20 cellular contexts compared by ENCODE assay signal in the genomic region with DNA sequence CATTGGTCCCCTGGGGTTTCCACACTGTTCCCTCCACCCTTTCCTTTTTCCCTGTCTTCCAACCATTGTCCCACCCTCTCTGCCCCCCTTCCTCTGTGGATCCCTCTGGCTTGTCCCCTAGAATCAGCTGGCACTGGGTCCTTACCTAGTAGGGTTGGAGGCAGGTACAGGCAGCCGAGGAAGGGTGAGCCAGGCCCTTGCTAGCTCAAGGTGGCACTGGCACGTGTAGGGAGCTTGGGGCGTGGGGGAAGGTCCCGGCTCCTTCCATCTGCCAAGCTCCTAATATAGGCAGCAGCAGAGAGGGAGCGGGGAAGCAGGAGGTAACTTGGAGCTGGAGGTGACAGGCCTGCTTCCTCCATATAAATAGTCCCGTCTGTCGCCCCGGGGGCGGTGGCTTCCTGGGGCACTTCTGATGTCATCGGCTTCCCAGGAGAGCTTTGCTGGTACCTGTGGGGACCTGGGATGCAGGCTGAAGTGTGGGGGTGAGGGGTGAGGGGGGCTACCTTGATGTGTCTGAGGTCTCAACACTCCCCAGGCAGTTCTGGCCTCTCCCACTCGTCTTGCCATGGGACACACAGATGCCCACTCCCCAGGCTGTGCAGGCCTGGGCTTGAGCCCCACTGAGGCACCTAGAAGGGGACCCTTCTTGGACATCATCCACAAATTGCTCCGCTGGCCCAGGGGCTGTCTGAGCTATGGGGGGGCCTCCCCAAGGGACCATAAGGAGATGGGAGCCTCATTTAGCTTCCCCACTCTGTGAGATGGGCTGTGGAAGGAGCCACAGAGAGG.
DNase-seq lines count a peak whose midpoint lies in the region; ATAC-seq, FAIRE-seq and TF ChIP-seq lines count a peak whose summit lies in the region.
"Had no signal": no experiment of that assay in that cellular context is flagged by ENCODE, and none has a peak within 500 bp of the region (broad histone marks: within the 10 kb centered on the region; RNA-seq: fewer than 3 reads in every experiment).

No MANE protein-coding gene starts in this region.

- H3K79me2 ChIP-seq in H1 (ENCODE audit: control insufficient read depth in 1 of 2, insufficient read depth in 2 of 2, low read length in 2 of 2), result no peaks in the 10 kb centered on the region
- H3K79me2 ChIP-seq: hepatocyte had no signal

- H2BK20ac ChIP-seq in H1 (ENCODE audit: low read length), result no peak overlapping the region

- H2BK15ac ChIP-seq in H1 (ENCODE audit: low read length), result 0 out of 2 replicates have a peak overlapping the region, but pooled peaks have one; percentile 81

- H3K14ac ChIP-seq in H1 (ENCODE audit: insufficient read length), result no peak overlapping the region

- H3K9me3 ChIP-seq in H1 (ENCODE audit: insufficient read depth in 2 of 2, low read depth in 1 of 2, low read length in 1 of 2) (no peaks in the 10 kb centered on the region), gastroesophageal sphincter (peaks cover 0 to 11% (median 0%) of the 10 kb centered on the region in 3 donors)
- no peaks in the 10 kb centered on the region for H3K9me3 ChIP-seq in naive thymus-derived CD4-positive, alpha-beta T cell (ENCODE audit: control insufficient read depth in 2 of 3, low read length in 3 of 3)
- H3K9me3 ChIP-seq: testis had no signal

- no peak overlapping the region for H3K56ac ChIP-seq in H1 (replicated peaks; ENCODE audit: insufficient read length, low read depth, low read length)

- no peak overlapping the region; the same call in 1 of the 2 replicates for H2AK5ac ChIP-seq in H1 (ENCODE audit: low read depth, low read length)

- H3K36me3 ChIP-seq in H1 (ENCODE audit: control insufficient read depth in 2 of 4, insufficient read depth in 4 of 4, low read length in 3 of 4), result no peaks in the 10 kb centered on the region
- H3K36me3 ChIP-seq in gastroesophageal sphincter, result no peaks in the 10 kb centered on the region
- H3K36me3 ChIP-seq in naive thymus-derived CD4-positive, alpha-beta T cell (ENCODE audit: control insufficient read depth in 2 of 3, insufficient read depth in 3 of 3, low read length in 3 of 3), result no peaks in the 10 kb centered on the region

- H3K4me1 Mint-ChIP-seq in naive thymus-derived CD4-positive, alpha-beta T cell, result peaks cover 0 to 10% (median 0%) of the 10 kb centered on the region in 7 donors
- peaks cover 24% of the 10 kb centered on the region for H3K4me1 Mint-ChIP-seq in WTC11

- no peak for TF ChIP-seq RAD21 in H1 (IDR thresholded peaks at IDR 0.05 in 1 of 2, conservative IDR thresholded peaks at IDR 0.05 in 1 of 2; ENCODE audit: low read depth in 2 of 2, low read length in 2 of 2)

- POLR2A ChIA-PET in H1 (lab: Charles Lee; ENCODE audit: partially characterized antibody), result interaction anchor here (0.7 to 0.8 kb wide), 3 partner anchors 11 to 289 kb away, joined by 3 read pairs; no protein-coding TSS in a partner anchor
- POLR2A ChIA-PET in naive thymus-derived CD4-positive, alpha-beta T cell (lab: Charles Lee), result no interaction called here
- POLR2A ChIA-PET in WTC11 (lab: Charles Lee), result interaction anchor here (0.9 to 1.0 kb wide), 3 partner anchors 29 to 68 kb away, joined by 3 read pairs; no protein-coding TSS in a partner anchor

- H3K27ac ChIP-seq in H1 (ENCODE audit: low read depth, low read length) (no peak overlapping the region), gastroesophageal sphincter (no peak overlapping the region)
- no peak overlapping the region for H3K27ac ChIP-seq in naive thymus-derived CD4-positive, alpha-beta T cell (ENCODE audit: low read depth, low read length)
- H3K27ac ChIP-seq: GM23248, hepatocyte, PC-9, testis had no signal

- H3K79me1 ChIP-seq in H1 (ENCODE audit: low read depth, low read length), result no peaks in the 10 kb centered on the region

- no peak overlapping the region for H2BK120ac ChIP-seq in H1 (replicated peaks; ENCODE audit: low read depth, low read length)

- peak overlapping the region; percentile 75; the same call in 1 of the 2 replicates for H2BK12ac ChIP-seq in H1 (ENCODE audit: low read depth, low read length)

- H3K4me1 ChIP-seq in H1 (replicated peaks in 1 of 4; ENCODE audit: control insufficient read depth in 3 of 4, insufficient read depth in 4 of 4, low read length in 3 of 4), result peaks cover 8 to 12% (median 10%) of the 10 kb centered on the region in 4 experiments
- no peaks in the 10 kb centered on the region for H3K4me1 ChIP-seq in gastroesophageal sphincter
- H3K4me1 ChIP-seq in naive thymus-derived CD4-positive, alpha-beta T cell (ENCODE audit: control insufficient read depth in 2 of 2, insufficient read depth in 2 of 2, low read length in 2 of 2), result no peaks in the 10 kb centered on the region
- H3K4me1 ChIP-seq: testis had no signal

- H3K27me3 Mint-ChIP-seq in naive thymus-derived CD4-positive, alpha-beta T cell, result peaks cover 0 to 7% (median 3%) of the 10 kb centered on the region in 5 donors
- H3K27me3 Mint-ChIP-seq in WTC11 (ENCODE audit: low read depth), result peaks cover 5% of the 10 kb centered on the region
- H3K27me3 Mint-ChIP-seq: activated CD4-positive, alpha-beta T cell treated with anti-CD3 and anti-CD28 coated beads, Interleukin-2, amount 10 ng/mL, durations not matched to agents 24 days and 14 days had no signal

- DNase-seq in activated effector memory CD4-positive, alpha-beta T cell treated with anti-CD3 and anti-CD28 coated beads, Interleukin-2, amount 50 U/mL, for 16 hours, result peak; percentile 50
- DNase-seq in activated effector memory CD4-positive, alpha-beta T cell treated with Interleukin-2 at 50 U/mL for 16 hours, result no peak
- DNase-seq in NCI-H524 (lab: John Stamatoyannopoulos, UW), result peak; percentile 80 to 88
- no peak for DNase-seq in H1 (ENCODE audit: low read depth in 1 of 2, low spot score in 2 of 2)
- no peak for DNase-seq in naive thymus-derived CD4-positive, alpha-beta T cell
- no peak for DNase-seq in NCI-H748 treated with DMSO at 0.1 percent for 48 hours (lab: John Stamatoyannopoulos, UW)
- DNase-seq in WTC11 (ENCODE audit: low spot score), result no peak
- DNase-seq: ACHN; activated CD4-positive, alpha-beta T cell treated with anti-CD3 and anti-CD28 coated beads, Interleukin-2, amount 10 ng/mL, durations not matched to agents 24 days and 14 days; activated naive CD4-positive, alpha-beta T cell; naive thymus-derived CD8-positive, alpha-beta T cell; NCI-H187; PC-9 had no signal

- H3K23me2 ChIP-seq in H1 (ENCODE audit: low read depth, low read length), result peaks cover 3% of the 10 kb centered on the region; the same call in 1 of the 2 replicates

- H3K23ac ChIP-seq in H1 (ENCODE audit: insufficient read length), result no peak overlapping the region

- ATAC-seq in gastroesophageal sphincter (no peak), WTC11 (no peak)
- ATAC-seq in naive thymus-derived CD4-positive, alpha-beta T cell, result no peak
- ATAC-seq: naive thymus-derived CD8-positive, alpha-beta T cell had no signal

- TF ChIP-seq POLR2A in H1 (IDR thresholded peaks at IDR 0.05; ENCODE audit: control extremely low read depth in 1 of 2, low read depth in 2 of 2, low read length in 2 of 2) (no peak), gastroesophageal sphincter (IDR thresholded peaks at IDR 0.05) (no peak)

- no peak overlapping the region for H3K4ac ChIP-seq in H1 (replicated peaks; ENCODE audit: insufficient read length, low read depth, low read length)

- H2AFZ ChIP-seq in H1 (ENCODE audit: low read length), result no peak overlapping the region
- H2AFZ ChIP-seq: GM23248, hepatocyte, PC-9 had no signal

- no peak overlapping the region for H3K9ac ChIP-seq in H1 (replicated peaks in 1 of 4; ENCODE audit: extremely low read depth in 1 of 4, low read depth in 3 of 4, low read length in 3 of 4)
- H3K9ac ChIP-seq: GM23248 had no signal

- 71% methylated on average over 12 of the region's 12 CpGs; no CpG with 5 or more reads in 1 of the 2 experiments for WGBS in H1 (ENCODE audit: extremely low coverage in 1 of 2, insufficient coverage in 1 of 2, insufficient read length in 1 of 2, insufficient replicate concordance in 2 of 2, low coverage in 1 of 2, low lambda C conversion rate in 2 of 2, missing lambda C conversion rate in 1 of 2), 2 experiments
- 59% methylated on average over 5 of the region's 12 CpGs; no CpG with 5 or more reads in 1 of the 2 donors for WGBS in gastroesophageal sphincter (ENCODE audit: low coverage in 1 of 2), 2 donors

- TF ChIP-seq EP300 in H1 (IDR thresholded peaks at IDR 0.05; ENCODE audit: borderline replicate concordance in 1 of 2, low read depth in 2 of 2, low read length in 2 of 2) (no peak), gastroesophageal sphincter (IDR thresholded peaks at IDR 0.05) (no peak)

- H3K4me2 ChIP-seq in H1 (ENCODE audit: insufficient read depth in 1 of 2, low read depth in 2 of 2, low read length in 2 of 2), result no peak overlapping the region
- H3K4me2 ChIP-seq: hepatocyte, PC-9 had no signal

- H4K8ac ChIP-seq in H1 (ENCODE audit: extremely low read depth, insufficient read depth, low read length), result peak overlapping the region; percentile 58; the same call in 1 of the 2 replicates

- H3K18ac ChIP-seq in H1 (ENCODE audit: extremely low read depth, low read length), result no peak overlapping the region; the same call in 1 of the 2 replicates

- no peaks in the 10 kb centered on the region for H3K36me3 Mint-ChIP-seq in naive thymus-derived CD4-positive, alpha-beta T cell
- no peaks in the 10 kb centered on the region for H3K36me3 Mint-ChIP-seq in WTC11
- H3K36me3 Mint-ChIP-seq: CD4-positive, CD25-positive, alpha-beta regulatory T cell; naive thymus-derived CD8-positive, alpha-beta T cell had no signal

- H4K91ac ChIP-seq in H1 (replicated peaks; ENCODE audit: insufficient read length, low read length), result peak overlapping the region; percentile 6

- no peak overlapping the region for H3K4me3 ChIP-seq in H1 (ENCODE audit: extremely low read depth in 1 of 4, insufficient read depth in 2 of 4, low read depth in 3 of 4, low read length in 4 of 4)
- no peak overlapping the region for H3K4me3 ChIP-seq in gastroesophageal sphincter
- no peak overlapping the region for H3K4me3 ChIP-seq in naive thymus-derived CD4-positive, alpha-beta T cell (ENCODE audit: low read length)
- H3K4me3 ChIP-seq: GM23248, hepatocyte, PC-9, testis had no signal

- TF ChIP-seq CTCF in H1 (IDR thresholded peaks at IDR 0.05; ENCODE audit: control extremely low read depth in 1 of 3, insufficient read depth in 1 of 3, low read depth in 1 of 3, low read length in 3 of 3) (no peak), gastroesophageal sphincter (IDR thresholded peaks at IDR 0.05) (no peak), WTC11 (IDR thresholded peaks at IDR 0.05) (no peak)

- H3K9me3 Mint-ChIP-seq in naive thymus-derived CD4-positive, alpha-beta T cell, result no peaks in the 10 kb centered on the region
- H3K9me3 Mint-ChIP-seq in WTC11, result peaks cover under 1% of the 10 kb centered on the region; the same call in 1 of the 2 replicates
- H3K9me3 Mint-ChIP-seq: activated CD4-positive, alpha-beta T cell treated with anti-CD3 and anti-CD28 coated beads, Interleukin-2, amount 10 ng/mL, durations not matched to agents 24 days and 14 days; CD4-positive, CD25-positive, alpha-beta regulatory T cell; central memory CD8-positive, alpha-beta T cell had no signal

- CTCF ChIA-PET in H1 (lab: Charles Lee; ENCODE audit: partially characterized antibody), result interaction anchor here (0.7 to 15.0 kb wide), 63 partner anchors 8 to 231 kb away, joined by 3 to 234 read pairs (median 5); no protein-coding TSS in a partner anchor
- CTCF ChIA-PET in naive thymus-derived CD4-positive, alpha-beta T cell (lab: Charles Lee), result interaction anchor here (0.8 kb wide), 1 partner anchor 10 kb away, joined by 3 read pairs; no protein-coding TSS in a partner anchor
- CTCF ChIA-PET in WTC11 (lab: Charles Lee), result interaction anchor here (0.6 to 6.7 kb wide), 45 partner anchors 9 to 252 kb away, joined by 3 to 68 read pairs (median 5); a partner anchor contains a TSS

- no peak overlapping the region for H4K5ac ChIP-seq in H1 (ENCODE audit: insufficient read length, low read depth, low read length)

- H3K27ac Mint-ChIP-seq in naive thymus-derived CD4-positive, alpha-beta T cell, result no peak overlapping the region
- H3K27ac Mint-ChIP-seq in WTC11, result no peak overlapping the region
- H3K27ac Mint-ChIP-seq: activated CD4-positive, alpha-beta T cell treated with anti-CD3 and anti-CD28 coated beads, Interleukin-2, amount 10 ng/mL, durations not matched to agents 24 days and 14 days; CD4-positive, CD25-positive, alpha-beta regulatory T cell; naive thymus-derived CD8-positive, alpha-beta T cell had no signal

- no peak overlapping the region; the same call in 1 of the 2 replicates for H2BK5ac ChIP-seq in H1 (ENCODE audit: low read depth, low read length)

- intact Hi-C loops in naive thymus-derived CD4-positive, alpha-beta T cell (cut with micrococcal nuclease), result no loop called here

- H3K4me3 Mint-ChIP-seq in naive thymus-derived CD4-positive, alpha-beta T cell, result no peak overlapping the region
- no peak overlapping the region for H3K4me3 Mint-ChIP-seq in WTC11
- H3K4me3 Mint-ChIP-seq: activated CD4-positive, alpha-beta T cell treated with anti-CD3 and anti-CD28 coated beads, Interleukin-2, amount 10 ng/mL, durations not matched to agents 24 days and 14 days; CD4-positive, CD25-positive, alpha-beta regulatory T cell; central memory CD8-positive, alpha-beta T cell; naive thymus-derived CD8-positive, alpha-beta T cell had no signal

- H3K27me3 ChIP-seq in H1 (replicated peaks in 1 of 4; ENCODE audit: control insufficient read depth in 3 of 4, extremely low read depth in 1 of 4, insufficient read depth in 3 of 4, low read length in 3 of 4), result no peaks in the 10 kb centered on the region; a peak in 1 of 7 replicates
- H3K27me3 ChIP-seq in gastroesophageal sphincter, result peaks cover 38% of the 10 kb centered on the region
- H3K27me3 ChIP-seq in naive thymus-derived CD4-positive, alpha-beta T cell (ENCODE audit: control insufficient read depth in 2 of 2, insufficient read depth in 2 of 2, low read length in 2 of 2), result no peaks in the 10 kb centered on the region
- H3K27me3 ChIP-seq: hepatocyte, testis had no signal

- H4K20me1 ChIP-seq in H1 (replicated peaks in 1 of 2; ENCODE audit: control insufficient read depth in 1 of 2, insufficient read depth in 2 of 2, low read length in 2 of 2), result no peaks in the 10 kb centered on the region

- no peak for FAIRE-seq in H1 (lab: Jason Lieb, UNC)
- FAIRE-seq: islet of Langerhans had no signal

Comparison
In these comparisons a context has a peak if more than half of its experiments do, and no peak if none do; other contexts are left out.
1. DNase-seq: peak in activated effector memory CD4-positive, alpha-beta T cell treated with anti-CD3 and anti-CD28 coated beads, Interleukin-2, amount 50 U/mL, for 16 hours (single experiment) and NCI-H524 (2 of 2); none in activated effector memory CD4-positive, alpha-beta T cell treated with Interleukin-2 at 50 U/mL for 16 hours (single experiment), H1 (0 of 2), naive thymus-derived CD4-positive, alpha-beta T cell (0 of 9), NCI-H748 treated with DMSO at 0.1 percent for 48 hours (single experiment) and WTC11 (single experiment).